In the genomic region with DNA sequence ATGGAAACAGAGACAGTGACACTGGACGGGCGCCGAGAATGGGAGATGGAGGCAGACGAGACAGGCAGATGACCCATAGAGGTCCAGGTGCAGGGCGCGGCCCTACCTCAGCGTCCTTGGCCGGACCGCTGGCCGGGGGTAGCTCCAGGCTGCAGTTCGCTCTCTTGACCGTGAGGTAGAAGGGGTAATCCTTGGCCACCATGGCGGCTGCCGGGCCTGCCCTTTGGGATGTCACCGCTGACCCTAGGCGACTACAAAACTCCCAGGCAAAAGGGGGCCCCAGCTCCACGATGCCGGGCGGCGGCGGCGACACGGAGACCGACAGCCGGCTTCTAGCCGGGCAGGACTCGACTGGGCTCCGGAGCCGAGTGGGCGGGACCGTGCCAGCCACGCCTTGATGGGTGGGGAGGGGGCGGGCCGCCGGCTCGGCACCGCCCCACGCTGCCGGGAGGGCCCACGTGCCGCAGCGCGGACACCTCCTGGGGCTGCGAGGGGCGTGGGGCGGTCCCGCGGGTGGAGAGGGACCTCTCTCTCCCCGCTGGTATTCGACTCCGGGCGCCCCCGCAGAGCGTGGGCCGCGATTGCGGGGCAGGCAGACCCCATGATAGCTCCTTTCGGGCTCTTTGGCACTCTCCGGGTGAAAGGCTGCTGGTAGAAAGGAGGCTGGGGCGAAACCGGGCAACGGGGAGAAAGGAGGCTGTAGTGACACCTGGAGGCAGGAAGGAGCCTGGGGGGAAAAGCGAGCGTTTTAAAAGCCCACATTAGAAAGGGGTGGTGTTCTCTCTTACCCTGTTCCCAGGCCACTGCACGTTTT, we compare ENCODE assay signal across 8 cellular contexts. TPM values are rescaled to one million over a fixed set of nuclear protein-coding genes. Genes with fewer than 3 reads are reported as not detected.
A peak's percentile ranks its signal among the peaks of the same experiment; 100 is the strongest.
DNase-seq lines count a peak whose midpoint lies in the region; ATAC-seq lines count a peak whose summit lies in the region.

A gene with protein sequence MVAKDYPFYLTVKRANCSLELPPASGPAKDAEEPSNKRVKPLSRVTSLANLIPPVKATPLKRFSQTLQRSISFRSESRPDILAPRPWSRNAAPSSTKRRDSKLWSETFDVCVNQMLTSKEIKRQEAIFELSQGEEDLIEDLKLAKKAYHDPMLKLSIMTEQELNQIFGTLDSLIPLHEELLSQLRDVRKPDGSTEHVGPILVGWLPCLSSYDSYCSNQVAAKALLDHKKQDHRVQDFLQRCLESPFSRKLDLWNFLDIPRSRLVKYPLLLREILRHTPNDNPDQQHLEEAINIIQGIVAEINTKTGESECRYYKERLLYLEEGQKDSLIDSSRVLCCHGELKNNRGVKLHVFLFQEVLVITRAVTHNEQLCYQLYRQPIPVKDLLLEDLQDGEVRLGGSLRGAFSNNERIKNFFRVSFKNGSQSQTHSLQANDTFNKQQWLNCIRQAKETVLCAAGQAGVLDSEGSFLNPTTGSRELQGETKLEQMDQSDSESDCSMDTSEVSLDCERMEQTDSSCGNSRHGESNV (minus strand): TSS at position 353 of the 814 bp plus-strand sequence. CDS start 151 bp downstream, at position 202.

- H3K9me3 Mint-ChIP-seq in activated naive CD4-positive, alpha-beta T cell treated with anti-CD3 and anti-CD28 coated beads, Interleukin-2, amount 10 ng/mL, durations not matched to agents 7 days and 5 days: no peaks in the 10 kb centered on the region

- H3K27ac Mint-ChIP-seq in activated naive CD4-positive, alpha-beta T cell treated with anti-CD3 and anti-CD28 coated beads, Interleukin-2, amount 10 ng/mL, durations not matched to agents 7 days and 5 days: peak within 1 kb of the TSS; percentile 85

- DNase-seq in ELF-1 (ENCODE audit: low read depth, low spot score) (peak; percentile 91), SJSA1 (ENCODE audit: low read depth in 1 of 2, low spot score in 2 of 2) (peak; percentile 70 to 87), globus pallidus (ENCODE audit: low spot score) (peak; percentile 89), occipital lobe (lab: John Stamatoyannopoulos, UW) (peak; percentile 85)
- DNase-seq in Jurkat, Clone E6-1 (ENCODE audit: low read depth, low spot score): peak; percentile 86
- DNase-seq in activated naive CD4-positive, alpha-beta T cell treated with anti-CD3 and anti-CD28 coated beads, Interleukin-2, amount 10 ng/mL, durations not matched to agents 7 days and 5 days: peak; percentile 90

- H3K4me1 Mint-ChIP-seq in activated naive CD4-positive, alpha-beta T cell treated with anti-CD3 and anti-CD28 coated beads, Interleukin-2, amount 10 ng/mL, durations not matched to agents 7 days and 5 days: peaks cover 39% of the 10 kb centered on the region

- peaks cover 10% of the 10 kb centered on the region; the same call in 1 of the 2 replicates for H3K4me1 ChIP-seq in SJSA1 (replicated peaks)

- H3K4me3 Mint-ChIP-seq in activated naive CD4-positive, alpha-beta T cell treated with anti-CD3 and anti-CD28 coated beads, Interleukin-2, amount 10 ng/mL, durations not matched to agents 7 days and 5 days: peak within 1 kb of the TSS; percentile 84

- H3K36me3 Mint-ChIP-seq in activated naive CD4-positive, alpha-beta T cell treated with anti-CD3 and anti-CD28 coated beads, Interleukin-2, amount 10 ng/mL, durations not matched to agents 7 days and 5 days: peaks cover 26% of the 10 kb centered on the region

- CTCF ChIA-PET in activated naive CD4-positive, alpha-beta T cell treated with anti-CD3 and anti-CD28 coated beads, Interleukin-2, amount 10 ng/mL, durations not matched to agents 7 days and 5 days (lab: Charles Lee): interaction anchor here (0.6 to 12.3 kb wide), 13 partner anchors 10 to 190 kb away, joined by 3 to 232 read pairs (median 5); no protein-coding TSS in a partner anchor

- H3K27ac ChIP-seq in SJSA1: no peak within 1 kb of the TSS
- peak within 1 kb of the TSS; percentile 14 for H3K27ac ChIP-seq in temporal lobe (ENCODE audit: low read depth, low read length)

- no peaks in the 10 kb centered on the region for H3K27me3 ChIP-seq in SJSA1 (replicated peaks)

- no peaks in the 10 kb centered on the region for H3K27me3 Mint-ChIP-seq in activated naive CD4-positive, alpha-beta T cell treated with anti-CD3 and anti-CD28 coated beads, Interleukin-2, amount 10 ng/mL, durations not matched to agents 7 days and 5 days

- H3K36me3 ChIP-seq in SJSA1: no peaks in the 10 kb centered on the region

- H3K9me3 ChIP-seq in SJSA1 (replicated peaks): no peaks in the 10 kb centered on the region

- peak within 1 kb of the TSS; percentile 73 for H3K4me3 ChIP-seq in Jurkat, Clone E6-1 (ENCODE audit: low read length)
- peak within 1 kb of the TSS; percentile 55 for H3K4me3 ChIP-seq in SJSA1

- peak; percentile 67 for ATAC-seq in GM21576 (IDR thresholded peaks at IDR 0.05; ENCODE audit: unreplicated experiment)

RNA-seq across cellular contexts. Expression of the gene that starts here (rescaled TPM):
- polyA plus RNA-seq in Jurkat, Clone E6-1 (2012; ENCODE audit: insufficient read depth, insufficient read length): 10.0 TPM
- 1.8 and 2.2 TPM in 2 replicates for total RNA-seq in SJSA1 (2014; rRNA removed; shearing (Covaris generic))
- total RNA-seq in occipital lobe: 26.4 TPM
- 31.7 TPM for total RNA-seq in temporal lobe
